ENCODE assay signal across 24 cellular contexts in genomic region chr6:122878809-122879208, GRCh38.
A peak's percentile ranks its signal among the peaks of the same experiment; 100 is the strongest.
DNase-seq lines count a peak whose midpoint lies in the region; ATAC-seq, FAIRE-seq and TF ChIP-seq lines count a peak whose summit lies in the region.
"Had no signal": no experiment of that assay in that cellular context is flagged by ENCODE, and none has a peak within 500 bp of the region (broad histone marks: within the 10 kb centered on the region; RNA-seq: fewer than 3 reads in every experiment).

No MANE protein-coding gene starts in this region.

- CTCF ChIA-PET in GM12878 (lab: Yijun Ruan, JAX): interaction anchor here (2.2 kb wide), 1 partner anchor 9 kb away, joined by 15 read pairs; no protein-coding TSS in a partner anchor
- CTCF ChIA-PET in T-cell (lab: Charles Lee): no interaction called here

- TF ChIP-seq CTCF in DND-41 (IDR thresholded peaks at IDR 0.05; ENCODE audit: borderline replicate concordance, extremely low read depth, low read length, poor library complexity, severe bottlenecking) (no peak), Loucy (conservative IDR thresholded peaks at IDR 0.05; ENCODE audit: low read length) (no peak), GM12878 (IDR thresholded peaks at IDR 0.05 in 2 of 3, conservative IDR thresholded peaks at IDR 0.05 in 1 of 3; ENCODE audit: control insufficient read depth in 2 of 3, extremely low read depth in 1 of 3, insufficient read depth in 1 of 3, low read depth in 3 of 3, low read length in 3 of 3) (no peak), vagina (IDR thresholded peaks at IDR 0.05) (no peak), mesothelial cell of epicardium (IDR thresholded peaks at IDR 0.05; ENCODE audit: unreplicated experiment) (no peak)

- H3K9me3 ChIP-seq in DND-41 (ENCODE audit: insufficient read depth, low read length, severe bottlenecking): peaks cover 8% of the 10 kb centered on the region
- no peaks in the 10 kb centered on the region for H3K9me3 ChIP-seq in Loucy (ENCODE audit: insufficient read depth, low read depth, low read length)
- no peaks in the 10 kb centered on the region for H3K9me3 ChIP-seq in GM12878 (replicated peaks; ENCODE audit: control insufficient read depth, insufficient read depth, low read length)
- no peaks in the 10 kb centered on the region for H3K9me3 ChIP-seq in vagina

- no peaks in the 10 kb centered on the region for H3K4me1 Mint-ChIP-seq in T-cell
- H3K4me1 Mint-ChIP-seq in mesothelial cell of epicardium: no peaks in the 10 kb centered on the region
- H3K4me1 Mint-ChIP-seq: CD4-positive, alpha-beta memory T cell; IgD-negative memory B cell had no signal

- H3K36me3 ChIP-seq in DND-41 (ENCODE audit: insufficient read depth, low read length) (no peaks in the 10 kb centered on the region), Loucy (ENCODE audit: insufficient read depth, low read length) (no peaks in the 10 kb centered on the region), GM12878 (ENCODE audit: control insufficient read depth in 2 of 2, insufficient read depth in 2 of 2, low read length in 1 of 2) (no peaks in the 10 kb centered on the region), vagina (no peaks in the 10 kb centered on the region)

- H3K4me2 ChIP-seq in DND-41 (ENCODE audit: insufficient read depth, low read length): peak overlapping the region; percentile 47; the same call in 1 of the 2 replicates
- peak overlapping the region; percentile 67 for H3K4me2 ChIP-seq in Loucy (ENCODE audit: low read depth, low read length, poor library complexity, severe bottlenecking)
- H3K4me2 ChIP-seq in GM12878 (ENCODE audit: control insufficient read depth, insufficient read depth): no peak overlapping the region

- H3K9me3 Mint-ChIP-seq in T-cell (peaks cover 5 to 13% (median 6%) of the 10 kb centered on the region in 3 donors), mesothelial cell of epicardium (peaks cover 27% of the 10 kb centered on the region)
- H3K9me3 Mint-ChIP-seq: T-helper 1 cell treated with Interleukin-12 subunit alpha and Interleukin-12 subunit beta and Interleukin-4 antibody, amounts not matched to agents 30 μg/mL and 1 μg/mL, for 36 hours had no signal

- H3K4me3 Mint-ChIP-seq in T-cell (no peak overlapping the region), mesothelial cell of epicardium (no peak overlapping the region)
- H3K4me3 Mint-ChIP-seq: CD4-positive, alpha-beta memory T cell; IgD-negative memory B cell; T-helper 1 cell treated with Interleukin-12 subunit alpha and Interleukin-12 subunit beta and Interleukin-4 antibody, amounts not matched to agents 30 μg/mL and 1 μg/mL, for 36 hours had no signal

- TF ChIP-seq POLR2A in GM12878 (IDR thresholded peaks at IDR 0.05; ENCODE audit: low read depth, low read length) (no peak), vagina (IDR thresholded peaks at IDR 0.05) (no peak)

- H3K4me1 ChIP-seq in DND-41 (ENCODE audit: insufficient read depth, low read length): peaks cover 29% of the 10 kb centered on the region
- H3K4me1 ChIP-seq in Loucy (ENCODE audit: insufficient read depth, low read length, poor library complexity, severe bottlenecking): peaks cover 22% of the 10 kb centered on the region
- H3K4me1 ChIP-seq in GM12878 (ENCODE audit: control insufficient read depth, insufficient read depth, low read length): no peaks in the 10 kb centered on the region
- H3K4me1 ChIP-seq in vagina: no peaks in the 10 kb centered on the region

- H3K9me2 ChIP-seq in Loucy (replicated peaks; ENCODE audit: low read depth, low read length): no peaks in the 10 kb centered on the region

- H3F3A ChIP-seq in Loucy (ENCODE audit: low read depth): no peaks in the 10 kb centered on the region

- H3K27ac Mint-ChIP-seq in T-cell (no peak overlapping the region), mesothelial cell of epicardium (no peak overlapping the region)
- H3K27ac Mint-ChIP-seq: CD4-positive, alpha-beta memory T cell; IgD-negative memory B cell; T-helper 1 cell treated with Interleukin-12 subunit alpha and Interleukin-12 subunit beta and Interleukin-4 antibody, amounts not matched to agents 30 μg/mL and 1 μg/mL, for 36 hours had no signal

- WGBS in GM12878 (ENCODE audit: insufficient coverage, insufficient replicate concordance, low lambda C conversion rate, missing lambda C conversion rate): 0% methylated on average over 1 of the region's 1 CpG

- no TSS peak for BruUV-seq in GM12878 (replicated peaks; lab: Mats Ljungman, UMichigan)

- FAIRE-seq in GM12878 (lab: Jason Lieb, UNC): no peak
- FAIRE-seq: A204.1, H54, RCC 7860 had no signal

- no peaks in the 10 kb centered on the region for H4K20me1 ChIP-seq in DND-41 (ENCODE audit: insufficient read depth, low read length)
- H4K20me1 ChIP-seq in Loucy (ENCODE audit: insufficient read depth, low read length, poor library complexity, severe bottlenecking): no peaks in the 10 kb centered on the region
- H4K20me1 ChIP-seq in GM12878 (ENCODE audit: control insufficient read depth, insufficient read depth): no peaks in the 10 kb centered on the region

- H3K9ac ChIP-seq in DND-41 (ENCODE audit: low read depth, low read length) (peak overlapping the region; percentile 36), Loucy (ENCODE audit: low read depth, low read length, poor library complexity, severe bottlenecking) (peak overlapping the region; percentile 32), GM12878 (ENCODE audit: control insufficient read depth, insufficient read depth, low read length) (no peak overlapping the region)

- SMC1A ChIA-PET in GM12878 (lab: Charles Lee; ENCODE audit: uncharacterized antibody, unreplicated experiment): interaction anchor here (0.6 to 3.0 kb wide), 2 partner anchors 9 to 62 kb away, joined by 4 to 13 read pairs; no protein-coding TSS in a partner anchor

- DNase-seq in Ammon's horn (ENCODE audit: low spot score) (peak; percentile 7), DND-41 (peak; percentile 59), GM12878 (ENCODE audit: low read depth, low spot score) (no peak), T-cell (no peak), vagina (ENCODE audit: extremely low spot score in 2 of 2) (no peak), mesothelial cell of epicardium (ENCODE audit: low spot score in 2 of 2, unreplicated experiment in 2 of 2) (no peak)
- DNase-seq: C1 segment of cervical spinal cord; CD4-positive, alpha-beta memory T cell; COR-L47; DMS79; MV-4-11; NCI-H1105; NCI-H1436 treated with DMSO at 0.1 percent for 48 hours; NCI-H187 treated with DMSO at 0.1 percent for 48 hours; NCI-H446; NCI-H524 treated with DMSO at 0.1 percent for 48 hours; SIG-M5 had no signal

- no peak for TF ChIP-seq RAD21 in GM12878 (IDR thresholded peaks at IDR 0.05; ENCODE audit: insufficient read depth, low read depth, low read length)

- TF ChIP-seq EP300 in GM12878 (IDR thresholded peaks at IDR 0.05; ENCODE audit: borderline replicate concordance in 1 of 2, control insufficient read depth in 1 of 2, low read depth in 2 of 2, low read length in 2 of 2): no peak

- RAD21 ChIA-PET in GM12878 (lab: Charles Lee; ENCODE audit: unreplicated experiment): interaction anchor here (2.0 kb wide), 1 partner anchor 9 kb away, joined by 14 read pairs; no protein-coding TSS in a partner anchor

- POLR2A ChIA-PET in GM12878 (lab: Charles Lee): no interaction called here
- POLR2A ChIA-PET in T-cell (lab: Charles Lee): no interaction called here

- intact Hi-C loops in GM12878 (cut with micrococcal nuclease; ENCODE audit: unreplicated experiment): no loop called here
- intact Hi-C loops in vagina (cut with DNase I): no loop called here

- peak; percentile 99 for ATAC-seq in DND-41 (ENCODE audit: insufficient read depth, low read depth)
- peak; percentile 60 for ATAC-seq in GM12878
- ATAC-seq in T-cell (replicated peaks in 1 of 4): no peak

- no peaks in the 10 kb centered on the region for H3K79me2 ChIP-seq in DND-41 (ENCODE audit: insufficient read depth, low read length)
- no peaks in the 10 kb centered on the region for H3K79me2 ChIP-seq in Loucy (ENCODE audit: insufficient read depth, low read length)
- no peaks in the 10 kb centered on the region for H3K79me2 ChIP-seq in GM12878 (ENCODE audit: control insufficient read depth, insufficient read depth, low read length)

- peak overlapping the region; percentile 57 for H2AFZ ChIP-seq in DND-41 (ENCODE audit: low read depth, low read length)
- H2AFZ ChIP-seq in Loucy (ENCODE audit: low read length): peak overlapping the region; percentile 68
- no peak overlapping the region for H2AFZ ChIP-seq in GM12878 (ENCODE audit: control insufficient read depth, low read depth, low read length)

- no peaks in the 10 kb centered on the region for H3K36me3 Mint-ChIP-seq in T-cell
- H3K36me3 Mint-ChIP-seq in mesothelial cell of epicardium: no peaks in the 10 kb centered on the region
- H3K36me3 Mint-ChIP-seq: CD4-positive, alpha-beta memory T cell; IgD-negative memory B cell had no signal

- H3K27me3 ChIP-seq in DND-41 (ENCODE audit: insufficient read depth, low read length, poor library complexity) (no peaks in the 10 kb centered on the region), Loucy (ENCODE audit: insufficient read depth, low read length, poor library complexity, severe bottlenecking) (no peaks in the 10 kb centered on the region), GM12878 (replicated peaks in 1 of 2; ENCODE audit: control insufficient read depth in 2 of 2, insufficient read depth in 2 of 2, low read length in 1 of 2) (no peaks in the 10 kb centered on the region), vagina (no peaks in the 10 kb centered on the region)

- in situ Hi-C loops in GM12878 (cut with MboI): no loop called here

- H3K4me3 ChIP-seq in DND-41 (ENCODE audit: low read depth in 1 of 2, low read length in 2 of 2) (no peak overlapping the region), Loucy (ENCODE audit: low read length, poor library complexity, severe bottlenecking) (peak overlapping the region; percentile 23), GM12878 (no peak overlapping the region), vagina (no peak overlapping the region)
- H3K4me3 ChIP-seq: SK-N-MC had no signal

- H3K27ac ChIP-seq in DND-41 (ENCODE audit: low read length) (peak overlapping the region; percentile 92), GM12878 (ENCODE audit: control insufficient read depth, insufficient read depth) (no peak overlapping the region), vagina (no peak overlapping the region)
- H3K27ac ChIP-seq: SK-N-MC had no signal

- no peaks in the 10 kb centered on the region for H3K27me3 Mint-ChIP-seq in T-cell
- H3K27me3 Mint-ChIP-seq in mesothelial cell of epicardium (ENCODE audit: low read depth): peaks cover 8% of the 10 kb centered on the region
- H3K27me3 Mint-ChIP-seq: CD4-positive, alpha-beta memory T cell had no signal

TF ChIP-seq in GM12878, 131 proteins besides CTCF, POLR2A, EP300 and RAD21 (continues in another document):
- TF ChIP-seq JUND (IDR thresholded peaks at IDR 0.05; ENCODE audit: low read depth, low read length): no peak

Comparison
In these comparisons a context has a peak if more than half of its experiments do, and no peak if none do; other contexts are left out.
1. DNase-seq: peak in Ammon's horn (single experiment) and DND-41 (single experiment); none in GM12878 (single experiment), T-cell (0 of 34), vagina (0 of 2) and mesothelial cell of epicardium (0 of 2).
2. ATAC-seq: peak in DND-41 (single experiment) and GM12878 (single experiment); none in T-cell (0 of 4).